In genomic region chr7:43038229-43038628, GRCh38 we compare ENCODE assay signal across 16 cellular contexts.
DNase-seq lines count a peak whose midpoint lies in the region; ATAC-seq and TF ChIP-seq lines count a peak whose summit lies in the region.
"Had no signal": no experiment of that assay in that cellular context is flagged by ENCODE, and none has a peak within 500 bp of the region (broad histone marks: within the 10 kb centered on the region; RNA-seq: fewer than 3 reads in every experiment).

No MANE protein-coding gene starts in this region.

- peak overlapping the region; percentile 46; the same call in 1 of the 2 replicates for H3K4me2 ChIP-seq in SK-N-SH

- TF ChIP-seq CTCF in SK-N-SH (IDR thresholded peaks at IDR 0.05) (no peak), epithelial cell of esophagus (IDR thresholded peaks at IDR 0.05; ENCODE audit: insufficient read depth, low read depth, low read length, missing control alignments) (no peak), retinal pigment epithelial cell (conservative IDR thresholded peaks at IDR 0.05; ENCODE audit: low read depth, low read length) (no peak), colonic mucosa (IDR thresholded peaks at IDR 0.05) (no peak)

- WGBS in SK-N-SH (ENCODE audit: low lambda C conversion rate) = 3% methylated on average over 2 of the region's 2 CpGs

- CTCF ChIA-PET in SK-N-SH (lab: Yijun Ruan, JAX) = interaction anchor here (1.7 kb wide), 1 partner anchor 70 kb away, joined by 6 read pairs; no protein-coding TSS in a partner anchor

- no peaks in the 10 kb centered on the region for H3K9me2 ChIP-seq in SK-N-SH

- no peak overlapping the region for H3K4me3 ChIP-seq in SK-N-SH (ENCODE audit: low read depth in 2 of 2, low read length in 1 of 2)
- H3K4me3 ChIP-seq in epithelial cell of esophagus (ENCODE audit: low read length) = no peak overlapping the region
- no peak overlapping the region for H3K4me3 ChIP-seq in retinal pigment epithelial cell (ENCODE audit: low read length)
- no peak overlapping the region for H3K4me3 ChIP-seq in colonic mucosa
- H3K4me3 ChIP-seq: ascending aorta had no signal

- H4K20me1 ChIP-seq in SK-N-SH (ENCODE audit: insufficient read depth) = no peaks in the 10 kb centered on the region

- TF ChIP-seq RAD21 in SK-N-SH (IDR thresholded peaks at IDR 0.05; ENCODE audit: low read length) = no peak

- no peaks in the 10 kb centered on the region for H3K79me2 ChIP-seq in SK-N-SH (ENCODE audit: insufficient read depth)

- H3K9ac ChIP-seq in SK-N-SH = no peak overlapping the region
- H3K9ac ChIP-seq in colonic mucosa (ENCODE audit: low read depth in 2 of 2, low read length in 2 of 2) = no peak overlapping the region

- intact Hi-C loops in colonic mucosa (cut with DNase I) = no loop called here

- DNase-seq in ELR (ENCODE audit: low read depth) (peak; percentile 31), SK-N-SH (no peak), epithelial cell of esophagus (ENCODE audit: low read depth) (peak; percentile 55), retinal pigment epithelial cell (ENCODE audit: low read depth) (peak; percentile 8), colonic mucosa (no peak)
- no peak for DNase-seq in activated CD8-positive, alpha-beta memory T cell treated with anti-CD3 and anti-CD28 coated beads for 24 hours
- no peak for DNase-seq in activated naive CD4-positive, alpha-beta T cell treated with Interleukin-2 at 50 U/mL for 16 hours
- DNase-seq: activated effector memory CD4-positive, alpha-beta T cell treated with Interleukin-2 at 50 U/mL for 16 hours; DND-41; NCI-H2081; NCI-H748 treated with DMSO at 0.1 percent for 48 hours; nephron progenitor cell had no signal

- H3K4me1 ChIP-seq in SK-N-SH (ENCODE audit: control insufficient read depth in 1 of 2, insufficient read depth in 2 of 2, low read depth in 1 of 2, low read length in 1 of 2) = peaks cover 0 to 10% of the 10 kb centered on the region in 2 experiments; a peak in 1 of 4 replicates
- H3K4me1 ChIP-seq in colonic mucosa = no peaks in the 10 kb centered on the region

- H3K27me3 ChIP-seq in SK-N-SH (ENCODE audit: insufficient read depth) = no peaks in the 10 kb centered on the region
- H3K27me3 ChIP-seq in colonic mucosa = no peaks in the 10 kb centered on the region
- H3K27me3 ChIP-seq: ascending aorta had no signal

- no peaks in the 10 kb centered on the region for H3K36me3 ChIP-seq in SK-N-SH (replicated peaks in 1 of 2; ENCODE audit: control insufficient read depth in 1 of 2, insufficient read depth in 2 of 2, low read length in 1 of 2)
- no peaks in the 10 kb centered on the region for H3K36me3 ChIP-seq in colonic mucosa
- H3K36me3 ChIP-seq: ascending aorta had no signal

- TF ChIP-seq EP300 in SK-N-SH (IDR thresholded peaks at IDR 0.05; ENCODE audit: borderline replicate concordance in 1 of 2, low read depth in 1 of 2, low read length in 1 of 2) = peak in 1 of 2 experiments; percentile 47; a peak in 1 of 4 replicates

- H3K27ac ChIP-seq in SK-N-SH (ENCODE audit: low read depth in 2 of 2, low read length in 1 of 2) (peak overlapping the region in 1 of 2 experiments; percentile 44; a peak in 2 of 4 replicates), colonic mucosa (no peak overlapping the region)
- H3K27ac ChIP-seq: ascending aorta had no signal

- H3F3A ChIP-seq in SK-N-SH (replicated peaks; ENCODE audit: insufficient read depth) = peaks cover 6% of the 10 kb centered on the region

- H2AFZ ChIP-seq in SK-N-SH (ENCODE audit: low read depth) = peak overlapping the region; percentile 17; the same call in 1 of the 2 replicates

- POLR2A ChIA-PET in SK-N-SH (lab: Yijun Ruan, JAX) = no interaction called here

- H3K9me3 ChIP-seq in SK-N-SH = peaks cover 5% of the 10 kb centered on the region; the same call in 1 of the 2 replicates
- H3K9me3 ChIP-seq in colonic mucosa = no peaks in the 10 kb centered on the region
- H3K9me3 ChIP-seq: ascending aorta had no signal

- no peak for ATAC-seq in GM18868 (IDR thresholded peaks at IDR 0.05; ENCODE audit: unreplicated experiment)
- ATAC-seq: HCT116, HepG2 had no signal

TF ChIP-seq in SK-N-SH, 30 proteins besides CTCF, POLR2A, EP300 and RAD21 (continues in another document):
- no peak for TF ChIP-seq FOXM1 (IDR thresholded peaks at IDR 0.05; ENCODE audit: low read depth)
- no peak for TF ChIP-seq GABPA (IDR thresholded peaks at IDR 0.05; ENCODE audit: low read depth)
- no peak for TF ChIP-seq GATA2 (CRISPR knock-in tag; IDR thresholded peaks at IDR 0.05)
- no peak for TF ChIP-seq NRF1 (IDR thresholded peaks at IDR 0.05; ENCODE audit: low read depth, low read length)
- TF ChIP-seq RXRA (IDR thresholded peaks at IDR 0.05; ENCODE audit: borderline replicate concordance, low read depth) = no peak
- TF ChIP-seq YY1 (IDR thresholded peaks at IDR 0.05; ENCODE audit: low read depth) = no peak
- TF ChIP-seq MXI1 (IDR thresholded peaks at IDR 0.05; ENCODE audit: low read depth, low read length) = no peak
- TF ChIP-seq IRF3 (IDR thresholded peaks at IDR 0.05; ENCODE audit: low read depth, low read length) = no peak
- no peak for TF ChIP-seq RFX5 (IDR thresholded peaks at IDR 0.05; ENCODE audit: low read length)
- TF ChIP-seq TEAD4 (IDR thresholded peaks at IDR 0.05; ENCODE audit: borderline replicate concordance, insufficient read depth) = 0 out of 2 replicates have a peak, but pooled peaks have one; percentile 13
- peak; percentile 83 for TF ChIP-seq MAX (IDR thresholded peaks at IDR 0.05; ENCODE audit: low read depth)
- no peak for TF ChIP-seq RCOR1 (IDR thresholded peaks at IDR 0.05; ENCODE audit: low read length)
- TF ChIP-seq CHD2 (IDR thresholded peaks at IDR 0.05; ENCODE audit: low read length, partially characterized antibody) = no peak
- no peak for TF ChIP-seq ELF1 (IDR thresholded peaks at IDR 0.05)
- TF ChIP-seq, protein P1, sequence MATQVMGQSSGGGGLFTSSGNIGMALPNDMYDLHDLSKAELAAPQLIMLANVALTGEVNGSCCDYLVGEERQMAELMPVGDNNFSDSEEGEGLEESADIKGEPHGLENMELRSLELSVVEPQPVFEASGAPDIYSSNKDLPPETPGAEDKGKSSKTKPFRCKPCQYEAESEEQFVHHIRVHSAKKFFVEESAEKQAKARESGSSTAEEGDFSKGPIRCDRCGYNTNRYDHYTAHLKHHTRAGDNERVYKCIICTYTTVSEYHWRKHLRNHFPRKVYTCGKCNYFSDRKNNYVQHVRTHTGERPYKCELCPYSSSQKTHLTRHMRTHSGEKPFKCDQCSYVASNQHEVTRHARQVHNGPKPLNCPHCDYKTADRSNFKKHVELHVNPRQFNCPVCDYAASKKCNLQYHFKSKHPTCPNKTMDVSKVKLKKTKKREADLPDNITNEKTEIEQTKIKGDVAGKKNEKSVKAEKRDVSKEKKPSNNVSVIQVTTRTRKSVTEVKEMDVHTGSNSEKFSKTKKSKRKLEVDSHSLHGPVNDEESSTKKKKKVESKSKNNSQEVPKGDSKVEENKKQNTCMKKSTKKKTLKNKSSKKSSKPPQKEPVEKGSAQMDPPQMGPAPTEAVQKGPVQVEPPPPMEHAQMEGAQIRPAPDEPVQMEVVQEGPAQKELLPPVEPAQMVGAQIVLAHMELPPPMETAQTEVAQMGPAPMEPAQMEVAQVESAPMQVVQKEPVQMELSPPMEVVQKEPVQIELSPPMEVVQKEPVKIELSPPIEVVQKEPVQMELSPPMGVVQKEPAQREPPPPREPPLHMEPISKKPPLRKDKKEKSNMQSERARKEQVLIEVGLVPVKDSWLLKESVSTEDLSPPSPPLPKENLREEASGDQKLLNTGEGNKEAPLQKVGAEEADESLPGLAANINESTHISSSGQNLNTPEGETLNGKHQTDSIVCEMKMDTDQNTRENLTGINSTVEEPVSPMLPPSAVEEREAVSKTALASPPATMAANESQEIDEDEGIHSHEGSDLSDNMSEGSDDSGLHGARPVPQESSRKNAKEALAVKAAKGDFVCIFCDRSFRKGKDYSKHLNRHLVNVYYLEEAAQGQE (IDR thresholded peaks at IDR 0.05; ENCODE audit: low read depth, low read length) = no peak
- no peak for TF ChIP-seq SIN3A (IDR thresholded peaks at IDR 0.05; ENCODE audit: borderline replicate concordance, low read depth, low read length)
- TF ChIP-seq, protein P2, sequence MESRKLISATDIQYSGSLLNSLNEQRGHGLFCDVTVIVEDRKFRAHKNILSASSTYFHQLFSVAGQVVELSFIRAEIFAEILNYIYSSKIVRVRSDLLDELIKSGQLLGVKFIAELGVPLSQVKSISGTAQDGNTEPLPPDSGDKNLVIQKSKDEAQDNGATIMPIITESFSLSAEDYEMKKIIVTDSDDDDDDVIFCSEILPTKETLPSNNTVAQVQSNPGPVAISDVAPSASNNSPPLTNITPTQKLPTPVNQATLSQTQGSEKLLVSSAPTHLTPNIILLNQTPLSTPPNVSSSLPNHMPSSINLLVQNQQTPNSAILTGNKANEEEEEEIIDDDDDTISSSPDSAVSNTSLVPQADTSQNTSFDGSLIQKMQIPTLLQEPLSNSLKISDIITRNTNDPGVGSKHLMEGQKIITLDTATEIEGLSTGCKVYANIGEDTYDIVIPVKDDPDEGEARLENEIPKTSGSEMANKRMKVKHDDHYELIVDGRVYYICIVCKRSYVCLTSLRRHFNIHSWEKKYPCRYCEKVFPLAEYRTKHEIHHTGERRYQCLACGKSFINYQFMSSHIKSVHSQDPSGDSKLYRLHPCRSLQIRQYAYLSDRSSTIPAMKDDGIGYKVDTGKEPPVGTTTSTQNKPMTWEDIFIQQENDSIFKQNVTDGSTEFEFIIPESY (IDR thresholded peaks at IDR 0.05; ENCODE audit: borderline replicate concordance, low read depth) = no peak
- no peak for TF ChIP-seq FOXJ3 (CRISPR knock-in tag; IDR thresholded peaks at IDR 0.05)
- no peak for TF ChIP-seq TAF1 (IDR thresholded peaks at IDR 0.05; ENCODE audit: borderline replicate concordance, low read depth, low read length)
- peak; percentile 73 for TF ChIP-seq TCF12 (IDR thresholded peaks at IDR 0.05)
- TF ChIP-seq JUND (IDR thresholded peaks at IDR 0.05) = peak; percentile 55; the same call in 1 of the 2 replicates
- TF ChIP-seq SMC3 (IDR thresholded peaks at IDR 0.05; ENCODE audit: low read depth, low read length) = no peak

Comparison
In these comparisons a context has a peak if more than half of its experiments do, and no peak if none do; other contexts are left out.
1. DNase-seq: peak in ELR (single experiment), epithelial cell of esophagus (single experiment) and retinal pigment epithelial cell (single experiment); none in SK-N-SH (single experiment), activated CD8-positive, alpha-beta memory T cell treated with anti-CD3 and anti-CD28 coated beads for 24 hours (single experiment), activated naive CD4-positive, alpha-beta T cell treated with Interleukin-2 at 50 U/mL for 16 hours (single experiment) and colonic mucosa (single experiment).